ENCODE assay signal across 8 cellular contexts in the genomic region with DNA sequence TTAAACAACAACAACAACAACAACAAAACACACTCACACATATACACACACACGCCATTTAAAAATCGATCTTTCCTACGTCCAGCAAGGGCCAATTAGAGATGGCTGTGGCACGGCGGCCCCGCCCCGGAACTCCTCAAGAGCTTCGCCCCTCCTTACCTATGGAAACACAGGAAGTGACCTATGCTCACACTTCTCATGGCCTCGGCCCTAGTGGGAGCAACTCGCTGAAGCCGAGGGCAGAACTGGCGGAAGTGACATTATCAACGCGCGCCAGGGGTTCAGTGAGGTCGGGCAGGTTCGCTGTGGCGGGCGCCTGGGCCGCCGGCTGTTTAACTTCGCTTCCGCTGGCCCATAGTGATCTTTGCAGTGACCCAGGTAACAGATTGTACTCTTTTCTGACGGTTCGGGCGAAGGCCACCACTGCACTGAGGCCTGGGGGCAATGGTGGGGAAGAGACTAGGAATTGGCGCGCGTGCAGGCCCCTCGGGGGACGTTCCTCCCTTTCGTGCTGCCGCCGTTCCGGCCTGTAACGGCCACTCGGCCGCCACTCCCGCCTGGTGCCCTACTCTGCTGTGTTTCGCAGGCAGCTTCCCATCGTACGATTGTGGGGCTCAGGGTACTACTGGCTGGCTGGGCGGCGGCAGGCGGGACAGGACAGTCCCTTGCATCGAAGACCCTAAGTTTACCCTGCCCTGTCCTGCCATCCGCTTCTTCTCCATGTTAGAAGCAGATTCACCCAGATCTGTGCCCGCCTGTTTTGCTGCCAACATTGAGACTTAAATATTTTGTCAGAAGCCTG. TPM values are rescaled to one million over a fixed set of nuclear protein-coding genes. Genes with fewer than 3 reads are reported as not detected.
DNase-seq lines count a peak whose midpoint lies in the region; ATAC-seq and TF ChIP-seq lines count a peak whose summit lies in the region.

A gene (plus strand): TSS at position 284 of the 802 bp plus-strand sequence. CDS start 2,661 bp downstream, outside the sequence.

- H2AFZ ChIP-seq in PC-3 (ENCODE audit: low read length): peak within 1 kb of the TSS; percentile 97

- H3K27ac ChIP-seq in PC-3 (ENCODE audit: low read length): peak within 1 kb of the TSS; percentile 85

- intact Hi-C loops in PC-3 (cut with micrococcal nuclease) (loop anchor here (10.0 kb wide), 1 partner anchor 829 kb away; a partner anchor contains a TSS), mucosa of descending colon (cut with DNase I, micrococcal nuclease) (no loop called here)

- H3K27me3 ChIP-seq in PC-3 (ENCODE audit: low read length): no peaks in the 10 kb centered on the region

- H3K4me2 ChIP-seq in PC-3 (ENCODE audit: low read length): peak within 1 kb of the TSS; percentile 98

- H3K36me3 ChIP-seq in PC-3 (ENCODE audit: low read depth, low read length) (peaks cover 12% of the 10 kb centered on the region), mucosa of descending colon (ENCODE audit: low read depth) (no peaks in the 10 kb centered on the region)

- POLR2A ChIA-PET in PC-3 (lab: Charles Lee; ENCODE audit: unreplicated experiment): no interaction called here

- TF ChIP-seq CTCF in PC-3 (conservative IDR thresholded peaks at IDR 0.05; ENCODE audit: low read depth, low read length) (no peak), epithelial cell of proximal tubule (conservative IDR thresholded peaks at IDR 0.05; ENCODE audit: low read depth, low read length) (no peak), mucosa of descending colon (IDR thresholded peaks at IDR 0.05) (no peak)

- CTCF ChIA-PET in PC-3 (lab: Charles Lee): no interaction called here

- H3K9me3 ChIP-seq in PC-3 (ENCODE audit: low read length) (no peaks in the 10 kb centered on the region), mucosa of descending colon (no peaks in the 10 kb centered on the region)

- DNase-seq in DMS53 (lab: John Stamatoyannopoulos, UW) (peak; percentile 98), PC-3 (peak; percentile 95), activated T-cell treated with anti-CD3 and anti-CD28 coated beads for 48 hours (ENCODE audit: low read depth) (peak; percentile 91), epithelial cell of proximal tubule (ENCODE audit: low read depth) (peak; percentile 94), mucosa of descending colon (peak; percentile 97 to 99 (median 99))
- DNase-seq in Jurkat, Clone E6-1 (ENCODE audit: low read depth, low spot score): peak; percentile 97
- peak; percentile 94 for DNase-seq in stimulated activated CD8-positive, alpha-beta memory T cell treated with anti-CD3 and anti-CD28 coated beads, Interleukin-4, amount 100 ng/mL, for 24 hours (ENCODE audit: low read depth)

- H3F3A ChIP-seq in PC-3 (ENCODE audit: low read length, unreplicated experiment): no peaks in the 10 kb centered on the region

- TSS peak; percentile 59 for BruUV-seq in PC-3 (replicated peaks; lab: Mats Ljungman, UMichigan)

- ATAC-seq in GM21717 (IDR thresholded peaks at IDR 0.05; ENCODE audit: unreplicated experiment) (peak; percentile 98), PC-3 (peak; percentile 91), mucosa of descending colon (peak; percentile 96)

- H4K20me1 ChIP-seq in PC-3 (ENCODE audit: low read length): peaks cover 35% of the 10 kb centered on the region

- H3K4me1 ChIP-seq in PC-3 (ENCODE audit: insufficient read depth, low read length) (peaks cover 30% of the 10 kb centered on the region; the same call in 1 of the 2 replicates), mucosa of descending colon (ENCODE audit: low read depth) (peaks cover 30% of the 10 kb centered on the region)

- peak within 1 kb of the TSS; percentile 95 for H3K9ac ChIP-seq in PC-3 (ENCODE audit: low read length)

- H3K79me2 ChIP-seq in PC-3 (ENCODE audit: low read length): peaks cover 81% of the 10 kb centered on the region

- no peaks in the 10 kb centered on the region for H3K9me2 ChIP-seq in PC-3 (replicated peaks; ENCODE audit: low read length)

- H3K4me3 ChIP-seq in Jurkat, Clone E6-1 (ENCODE audit: low read length): peak within 1 kb of the TSS; percentile 96
- H3K4me3 ChIP-seq in PC-3 (ENCODE audit: low read length) (peak within 1 kb of the TSS; percentile 97), epithelial cell of proximal tubule (ENCODE audit: low read depth, low read length) (peak within 1 kb of the TSS; percentile 90), mucosa of descending colon (peak within 1 kb of the TSS; percentile 87)

RNA-seq across cellular contexts. Expression of the gene that starts here (rescaled TPM):
- 37.0 TPM for polyA plus RNA-seq in Jurkat, Clone E6-1 (2012; ENCODE audit: insufficient read depth, insufficient read length)
- total RNA-seq in PC-3 (2014; rRNA removed) (12.8 and 15.7 TPM in 2 replicates), epithelial cell of proximal tubule (15.5 and 26.8 TPM in 2 replicates), mucosa of descending colon (10 to 100 TPM; 12.9 to 15.1 (median 13.4) TPM)

Comparison
In these comparisons a context has a peak if more than half of its experiments do, and no peak if none do; other contexts are left out.
1. Peak in every context shown above with its lines: DNase-seq, ATAC-seq, H3K4me3 ChIP-seq and H3K27ac ChIP-seq.